ENCODE assay signal across 9 cellular contexts in the genomic region with DNA sequence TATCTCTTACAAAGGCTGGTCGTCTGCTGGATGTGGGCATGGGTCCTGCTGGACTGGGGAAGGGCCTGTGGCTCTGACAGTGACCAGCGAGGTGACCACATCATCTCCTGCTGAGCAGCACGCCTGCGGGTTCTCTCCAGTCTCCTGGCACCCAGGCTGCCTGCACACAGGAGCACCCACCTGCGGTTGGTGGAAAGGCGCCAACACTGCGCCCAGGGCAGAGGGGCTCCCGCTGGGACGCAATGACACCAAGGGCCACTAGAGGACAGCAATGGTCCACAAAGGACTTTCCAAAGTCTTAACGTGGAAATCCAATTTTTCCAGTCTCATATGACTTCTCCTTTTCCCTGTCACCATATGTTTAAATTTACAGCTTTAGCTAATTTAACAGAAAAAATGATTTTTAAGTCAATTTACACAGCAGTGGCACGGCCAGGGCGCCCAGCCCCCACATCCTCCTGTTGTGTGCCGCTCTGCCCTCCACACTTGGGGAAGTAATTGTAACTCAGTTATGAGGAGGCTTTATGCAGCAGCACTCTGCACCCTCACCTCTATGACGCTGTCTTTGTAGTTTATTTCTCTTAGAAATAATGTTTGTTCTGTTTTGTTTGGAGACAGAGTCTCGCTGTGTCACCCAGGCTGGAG. TPM values are rescaled to one million over a fixed set of nuclear protein-coding genes. Genes with fewer than 3 reads are reported as not detected.
DNase-seq lines count a peak whose midpoint lies in the region; ATAC-seq and TF ChIP-seq lines count a peak whose summit lies in the region.
"Had no signal": no experiment of that assay in that cellular context is flagged by ENCODE, and none has a peak within 500 bp of the region (broad histone marks: within the 10 kb centered on the region; RNA-seq: fewer than 3 reads in every experiment).

No MANE protein-coding gene starts in this region.

- intact Hi-C loops in lower lobe of right lung (cut with DNase I) (no loop called here), testis (cut with DNase I; ENCODE audit: low total_unique reads) (no loop called here)

- peaks cover 37% of the 10 kb centered on the region for H3K27me3 Mint-ChIP-seq in central memory CD8-positive, alpha-beta T cell

- no peak overlapping the region for H3K4me3 ChIP-seq in RWPE2 (ENCODE audit: severe bottlenecking)
- no peak overlapping the region for H3K4me3 ChIP-seq in lower lobe of right lung
- no peak overlapping the region for H3K4me3 ChIP-seq in testis

- 42 to 54% methylated on average over 15 of the region's 15 CpGs for WGBS in testis, 2 donors

- H3K4me1 Mint-ChIP-seq in central memory CD8-positive, alpha-beta T cell, result peaks cover 8% of the 10 kb centered on the region

- H3K27ac Mint-ChIP-seq in central memory CD8-positive, alpha-beta T cell (ENCODE audit: low read depth), result no peak overlapping the region
- H3K27ac Mint-ChIP-seq: memory B cell had no signal

- H3K9me3 ChIP-seq in RWPE2 (ENCODE audit: severe bottlenecking) (no peaks in the 10 kb centered on the region), lower lobe of right lung (no peaks in the 10 kb centered on the region), testis (no peaks in the 10 kb centered on the region)

- H3K27ac ChIP-seq in RWPE2 (ENCODE audit: poor library complexity, severe bottlenecking) (no peak overlapping the region), lower lobe of right lung (no peak overlapping the region), testis (no peak overlapping the region)

- ATAC-seq in RWPE2 (ENCODE audit: low read depth) (peak; percentile 31; the same call in 1 of the 3 replicates), lower lobe of right lung (peak; percentile 53 to 62), GM19351 (IDR thresholded peaks at IDR 0.05; ENCODE audit: unreplicated experiment) (no peak)
- no peak for ATAC-seq in central memory CD8-positive, alpha-beta T cell (replicated peaks; ENCODE audit: extremely low read depth, poor library complexity, severe bottlenecking)

- peak overlapping the region; percentile 6 for H3K4me3 Mint-ChIP-seq in central memory CD8-positive, alpha-beta T cell
- H3K4me3 Mint-ChIP-seq: memory B cell had no signal

- no peaks in the 10 kb centered on the region for H3K9me3 Mint-ChIP-seq in central memory CD8-positive, alpha-beta T cell

- DNase-seq in COLO829 (ENCODE audit: low spot score) (peak; percentile 51), H4 (ENCODE audit: low spot score) (peak; percentile 31), RWPE2 (ENCODE audit: low spot score) (peak; percentile 39), lower lobe of right lung (peak; percentile 52), testis (peak; percentile 49), OCI-M2 (lab: John Stamatoyannopoulos, UW; ENCODE audit: unreplicated experiment) (no peak)
- DNase-seq in central memory CD8-positive, alpha-beta T cell (ENCODE audit: low spot score in 2 of 2), result no peak

- H3K36me3 Mint-ChIP-seq in central memory CD8-positive, alpha-beta T cell (ENCODE audit: insufficient read depth), result no peaks in the 10 kb centered on the region

- no peaks in the 10 kb centered on the region for H3K27me3 ChIP-seq in RWPE2 (ENCODE audit: insufficient read depth, poor library complexity, severe bottlenecking)
- no peaks in the 10 kb centered on the region for H3K27me3 ChIP-seq in lower lobe of right lung (ENCODE audit: low read depth)
- no peaks in the 10 kb centered on the region for H3K27me3 ChIP-seq in testis

- no peaks in the 10 kb centered on the region for H3K4me1 ChIP-seq in RWPE2 (ENCODE audit: insufficient read depth, poor library complexity, severe bottlenecking)
- H3K4me1 ChIP-seq in lower lobe of right lung, result no peaks in the 10 kb centered on the region
- no peaks in the 10 kb centered on the region for H3K4me1 ChIP-seq in testis

- TF ChIP-seq POLR2A in testis (IDR thresholded peaks at IDR 0.05), result no peak

- H3K36me3 ChIP-seq in RWPE2 (ENCODE audit: low read depth) (no peaks in the 10 kb centered on the region), lower lobe of right lung (no peaks in the 10 kb centered on the region), testis (ENCODE audit: low read depth, missing control alignments) (no peaks in the 10 kb centered on the region)

- TF ChIP-seq CTCF in RWPE2 (IDR thresholded peaks at IDR 0.05; ENCODE audit: poor library complexity, severe bottlenecking) (peak; percentile 77), lower lobe of right lung (IDR thresholded peaks at IDR 0.05) (peak; percentile 75), testis (IDR thresholded peaks at IDR 0.05) (peak; percentile 66 to 80 (median 66))

RNA-seq across cellular contexts. Expression of a gene that starts 38.1 kb away (rescaled TPM):
- 1.0 and 4.8 TPM in 2 replicates for total RNA-seq in H4 (2014; rRNA removed; shearing (Covaris generic))
- total RNA-seq in lower lobe of right lung, result 9.0 TPM
- total RNA-seq in testis, result 10 to 100 TPM; 36.0 to 67.6 TPM
- polyA plus RNA-seq in testis (ENCODE audit: insufficient read depth, low read depth, low replicate concordance), result 59.0 TPM

Comparison
In these comparisons a context has a peak if more than half of its experiments do, and no peak if none do; other contexts are left out.
1. DNase-seq: peak in COLO829 (single experiment), H4 (single experiment), RWPE2 (single experiment), lower lobe of right lung (single experiment) and testis (single experiment); none in central memory CD8-positive, alpha-beta T cell (0 of 2) and OCI-M2 (single experiment).
2. ATAC-seq: peak in RWPE2 (single experiment) and lower lobe of right lung (2 of 2); none in central memory CD8-positive, alpha-beta T cell (single experiment) and GM19351 (single experiment).
3. Peak in every context shown above with its lines, with median percentiles within 50 percentile points of each other: CTCF ChIP-seq.